Comparison of ENCODE assay signal across 13 cellular contexts in genomic region chr21:32094792-32095191, GRCh38.
DNase-seq lines count a peak whose midpoint lies in the region; ATAC-seq and TF ChIP-seq lines count a peak whose summit lies in the region.
"Had no signal": no experiment of that assay in that cellular context is flagged by ENCODE, and none has a peak within 500 bp of the region (broad histone marks: within the 10 kb centered on the region; RNA-seq: fewer than 3 reads in every experiment).

No MANE protein-coding gene starts in this region.

- H3K4me3 ChIP-seq in AG10803 (ENCODE audit: low read length) = no peak overlapping the region
- H3K4me3 ChIP-seq in GM23248 = peak overlapping the region; percentile 59
- H3K4me3 ChIP-seq in esophagus squamous epithelium = no peak overlapping the region
- H3K4me3 ChIP-seq in tibial artery = no peak overlapping the region
- H3K4me3 ChIP-seq in stomach = no peak overlapping the region

- no peaks in the 10 kb centered on the region for H3K9me3 ChIP-seq in GM23248 (ENCODE audit: low read depth)
- H3K9me3 ChIP-seq in esophagus squamous epithelium = no peaks in the 10 kb centered on the region
- no peaks in the 10 kb centered on the region for H3K9me3 ChIP-seq in tibial artery
- peaks cover 0 to 2% (median 0%) of the 10 kb centered on the region in 4 donors for H3K9me3 ChIP-seq in stomach

- peak overlapping the region; percentile 31; the same call in 1 of the 2 replicates for H3K9ac ChIP-seq in GM23248

- intact Hi-C loops in esophagus squamous epithelium (cut with DNase I) = no loop called here
- intact Hi-C loops in tibial artery (cut with DNase I; ENCODE audit: low total_unique reads) = no loop called here
- intact Hi-C loops in stomach (cut with DNase I; ENCODE audit: low total_unique reads) = no loop called here

- TF ChIP-seq CTCF in AG10803 (conservative IDR thresholded peaks at IDR 0.05; ENCODE audit: low read length) = no peak
- no peak for TF ChIP-seq CTCF in esophagus squamous epithelium (IDR thresholded peaks at IDR 0.05)
- TF ChIP-seq CTCF in tibial artery (IDR thresholded peaks at IDR 0.05) = no peak
- no peak for TF ChIP-seq CTCF in stomach (IDR thresholded peaks at IDR 0.05)

- in situ Hi-C loops in GM23248 (cut with MboI) = no loop called here

- no peaks in the 10 kb centered on the region for H3K79me2 ChIP-seq in GM23248 (ENCODE audit: insufficient read depth)

- WGBS in GM23248 (ENCODE audit: low coverage in 1 of 2, low lambda C conversion rate in 2 of 2, missing lambda C conversion rate in 2 of 2), 2 experiments = 0 to 6% methylated on average over 2 of the region's 2 CpGs
- 30 to 44% methylated on average over 2 of the region's 2 CpGs for WGBS in esophagus squamous epithelium, 2 donors
- WGBS in stomach, 5 donors = 38 to 52% (median 43%) methylated on average over 2 of the region's 2 CpGs

- H3K36me3 ChIP-seq in GM23248 (ENCODE audit: low read depth) (no peaks in the 10 kb centered on the region), esophagus squamous epithelium (no peaks in the 10 kb centered on the region), tibial artery (no peaks in the 10 kb centered on the region), stomach (no peaks in the 10 kb centered on the region)

- H3F3A ChIP-seq in GM23248 (ENCODE audit: insufficient read depth) = no peaks in the 10 kb centered on the region

- no peaks in the 10 kb centered on the region for H4K20me1 ChIP-seq in GM23248 (ENCODE audit: insufficient read depth)

- H2AFZ ChIP-seq in GM23248 = peak overlapping the region; percentile 90

- TF ChIP-seq POLR2A in esophagus squamous epithelium (IDR thresholded peaks at IDR 0.05) (no peak), stomach (IDR thresholded peaks at IDR 0.05) (no peak)

- H3K27me3 ChIP-seq in GM23248 (replicated peaks; ENCODE audit: insufficient read depth) = no peaks in the 10 kb centered on the region
- no peaks in the 10 kb centered on the region for H3K27me3 ChIP-seq in esophagus squamous epithelium
- no peaks in the 10 kb centered on the region for H3K27me3 ChIP-seq in tibial artery
- H3K27me3 ChIP-seq in stomach = no peaks in the 10 kb centered on the region

- no peaks in the 10 kb centered on the region for H3K4me1 ChIP-seq in GM23248 (ENCODE audit: insufficient read depth)
- H3K4me1 ChIP-seq in esophagus squamous epithelium = no peaks in the 10 kb centered on the region
- no peaks in the 10 kb centered on the region for H3K4me1 ChIP-seq in tibial artery
- no peaks in the 10 kb centered on the region for H3K4me1 ChIP-seq in stomach

- ATAC-seq in SK-N-SH treated with all-trans-retinoic acid at 6 μM for 48 hours = peak; percentile 35; the same call in 1 of the 3 replicates
- ATAC-seq: CD8-positive, alpha-beta T cell had no signal

- H3K4me2 ChIP-seq in GM23248 (ENCODE audit: unreplicated experiment) = peak overlapping the region; percentile 32

- H3K9me2 ChIP-seq in GM23248 (ENCODE audit: insufficient read depth) = no peaks in the 10 kb centered on the region

- no peak for TF ChIP-seq EP300 in stomach (IDR thresholded peaks at IDR 0.05)

- no peak overlapping the region for H3K27ac ChIP-seq in GM23248
- H3K27ac ChIP-seq in esophagus squamous epithelium = no peak overlapping the region
- H3K27ac ChIP-seq in tibial artery = no peak overlapping the region
- no peak overlapping the region for H3K27ac ChIP-seq in stomach

- peak; percentile 40 for DNase-seq in AG10803 (ENCODE audit: low read depth)
- DNase-seq in GM23248 = peak; percentile 62
- peak; percentile 38 for DNase-seq in iPS DF 4.7 (ENCODE audit: extremely low read depth, low spot score)
- no peak for DNase-seq in esophagus squamous epithelium (lab: John Stamatoyannopoulos, UW)
- no peak for DNase-seq in tibial artery
- no peak for DNase-seq in occipital lobe (lab: John Stamatoyannopoulos, UW)
- DNase-seq in stomach = no peak
- DNase-seq: activated naive CD4-positive, alpha-beta T cell treated with anti-CD3 and anti-CD28 coated beads, Interleukin-2, amount 10 ng/mL, durations not matched to agents 7 days and 5 days; CD8-positive, alpha-beta T cell; NCI-H2171 treated with DMSO at 0.1 percent for 48 hours; RPMI8226; substantia nigra had no signal

TF ChIP-seq in SK-N-SH treated with all-trans-retinoic acid at 6 μM for 48 hours, 23 proteins besides CTCF, POLR2A, EP300 and RAD21:
- TF ChIP-seq ZFP30 (CRISPR knock-in tag; IDR thresholded peaks at IDR 0.05) (no peak), ZC3H10 (CRISPR knock-in tag; IDR thresholded peaks at IDR 0.05) (no peak), ZNF8 (CRISPR knock-in tag; IDR thresholded peaks at IDR 0.05) (no peak), ESRRG (CRISPR knock-in tag; IDR thresholded peaks at IDR 0.05) (no peak), TCF4 (CRISPR knock-in tag; IDR thresholded peaks at IDR 0.05; ENCODE audit: borderline replicate concordance) (no peak), RARB (CRISPR knock-in tag; IDR thresholded peaks at IDR 0.05) (no peak), POU6F1 (CRISPR knock-in tag; IDR thresholded peaks at IDR 0.05; ENCODE audit: borderline replicate concordance, low read depth) (no peak), OSR1 (CRISPR knock-in tag; IDR thresholded peaks at IDR 0.05) (no peak), ARNTL (CRISPR knock-in tag; IDR thresholded peaks at IDR 0.05; ENCODE audit: borderline replicate concordance, low read depth) (no peak), ZNF565 (CRISPR knock-in tag; conservative IDR thresholded peaks at IDR 0.05; ENCODE audit: low read depth) (no peak), BACH2 (CRISPR knock-in tag; IDR thresholded peaks at IDR 0.05; ENCODE audit: borderline replicate concordance) (no peak), PPARA (CRISPR knock-in tag; IDR thresholded peaks at IDR 0.05; ENCODE audit: borderline replicate concordance) (no peak), ISL1 (CRISPR knock-in tag; IDR thresholded peaks at IDR 0.05) (no peak), ZNF70 (CRISPR knock-in tag; IDR thresholded peaks at IDR 0.05) (no peak)
- TF ChIP-seq, protein P1, sequence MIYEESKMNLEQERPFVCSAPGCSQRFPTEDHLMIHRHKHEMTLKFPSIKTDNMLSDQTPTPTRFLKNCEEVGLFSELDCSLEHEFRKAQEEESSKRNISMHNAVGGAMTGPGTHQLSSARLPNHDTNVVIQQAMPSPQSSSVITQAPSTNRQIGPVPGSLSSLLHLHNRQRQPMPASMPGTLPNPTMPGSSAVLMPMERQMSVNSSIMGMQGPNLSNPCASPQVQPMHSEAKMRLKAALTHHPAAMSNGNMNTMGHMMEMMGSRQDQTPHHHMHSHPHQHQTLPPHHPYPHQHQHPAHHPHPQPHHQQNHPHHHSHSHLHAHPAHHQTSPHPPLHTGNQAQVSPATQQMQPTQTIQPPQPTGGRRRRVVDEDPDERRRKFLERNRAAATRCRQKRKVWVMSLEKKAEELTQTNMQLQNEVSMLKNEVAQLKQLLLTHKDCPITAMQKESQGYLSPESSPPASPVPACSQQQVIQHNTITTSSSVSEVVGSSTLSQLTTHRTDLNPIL (CRISPR knock-in tag; IDR thresholded peaks at IDR 0.05; ENCODE audit: low read depth) = no peak
- TF ChIP-seq, protein P2, sequence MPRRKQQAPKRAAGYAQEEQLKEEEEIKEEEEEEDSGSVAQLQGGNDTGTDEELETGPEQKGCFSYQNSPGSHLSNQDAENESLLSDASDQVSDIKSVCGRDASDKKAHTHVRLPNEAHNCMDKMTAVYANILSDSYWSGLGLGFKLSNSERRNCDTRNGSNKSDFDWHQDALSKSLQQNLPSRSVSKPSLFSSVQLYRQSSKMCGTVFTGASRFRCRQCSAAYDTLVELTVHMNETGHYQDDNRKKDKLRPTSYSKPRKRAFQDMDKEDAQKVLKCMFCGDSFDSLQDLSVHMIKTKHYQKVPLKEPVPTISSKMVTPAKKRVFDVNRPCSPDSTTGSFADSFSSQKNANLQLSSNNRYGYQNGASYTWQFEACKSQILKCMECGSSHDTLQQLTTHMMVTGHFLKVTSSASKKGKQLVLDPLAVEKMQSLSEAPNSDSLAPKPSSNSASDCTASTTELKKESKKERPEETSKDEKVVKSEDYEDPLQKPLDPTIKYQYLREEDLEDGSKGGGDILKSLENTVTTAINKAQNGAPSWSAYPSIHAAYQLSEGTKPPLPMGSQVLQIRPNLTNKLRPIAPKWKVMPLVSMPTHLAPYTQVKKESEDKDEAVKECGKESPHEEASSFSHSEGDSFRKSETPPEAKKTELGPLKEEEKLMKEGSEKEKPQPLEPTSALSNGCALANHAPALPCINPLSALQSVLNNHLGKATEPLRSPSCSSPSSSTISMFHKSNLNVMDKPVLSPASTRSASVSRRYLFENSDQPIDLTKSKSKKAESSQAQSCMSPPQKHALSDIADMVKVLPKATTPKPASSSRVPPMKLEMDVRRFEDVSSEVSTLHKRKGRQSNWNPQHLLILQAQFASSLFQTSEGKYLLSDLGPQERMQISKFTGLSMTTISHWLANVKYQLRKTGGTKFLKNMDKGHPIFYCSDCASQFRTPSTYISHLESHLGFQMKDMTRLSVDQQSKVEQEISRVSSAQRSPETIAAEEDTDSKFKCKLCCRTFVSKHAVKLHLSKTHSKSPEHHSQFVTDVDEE (CRISPR knock-in tag; IDR thresholded peaks at IDR 0.05) = no peak
TF ChIP-seq in SK-N-SH treated with all-trans-retinoic acid at 6 μM for 48 hours: peak in this region for 0.

Comparison
In these comparisons a context has a peak if more than half of its experiments do, and no peak if none do; other contexts are left out.
1. DNase-seq: peak in AG10803 (single experiment), GM23248 (single experiment) and iPS DF 4.7 (single experiment); none in esophagus squamous epithelium (single experiment), tibial artery (0 of 2), occipital lobe (single experiment) and stomach (single experiment).